In genomic region chr17:48944519-48945260, GRCh38 we compare ENCODE assay signal across 8 cellular contexts. TPM values are rescaled to one million over a fixed set of nuclear protein-coding genes. Genes with fewer than 3 reads are reported as not detected.
DNase-seq lines count a peak whose midpoint lies in the region; ATAC-seq, FAIRE-seq and TF ChIP-seq lines count a peak whose summit lies in the region.

Gene SNF8, minus strand, starts transcription at chr17:48944842. Its CDS starts 108 bp downstream, at chr17:48944734.

- H3K79me1 ChIP-seq in H1 (ENCODE audit: low read depth, low read length) (no peaks in the 10 kb centered on the region; the same call in 1 of the 2 replicates), mesenchymal stem cell (replicated peaks; ENCODE audit: low read length, poor library complexity, severe bottlenecking) (peaks cover 8% of the 10 kb centered on the region)

- POLR2A ChIA-PET in H1 (lab: Charles Lee; ENCODE audit: partially characterized antibody) = interaction anchor here (0.6 to 6.6 kb wide), 35 partner anchors 8 to 237 kb away, joined by 3 to 46 read pairs (median 5); partner anchors contain the start of genes ATP5MC1, IGF2BP1 and UBE2Z

- H2BK15ac ChIP-seq in H1 (ENCODE audit: low read length) = 0 out of 2 replicates have a peak within 1 kb of the TSS, but pooled peaks have one; percentile 75
- H2BK15ac ChIP-seq in mesenchymal stem cell (ENCODE audit: low read depth, poor library complexity, severe bottlenecking) = peak within 1 kb of the TSS; percentile 89

- no peaks in the 10 kb centered on the region for H4K20me1 ChIP-seq in H1 (replicated peaks in 1 of 2; ENCODE audit: control insufficient read depth in 1 of 2, insufficient read depth in 2 of 2, low read length in 2 of 2)

- peak; percentile 87 for DNase-seq in CMK (ENCODE audit: low read depth)
- peak; percentile 99 for DNase-seq in HTR-8/SVneo (ENCODE audit: insufficient read length, low spot score)
- DNase-seq in NOMO-1 treated with DMSO at 0.1 percent for 48 hours (lab: John Stamatoyannopoulos, UW; ENCODE audit: unreplicated experiment) = peak; percentile 83
- peak; percentile 88 to 97 (median 95) for DNase-seq in activated CD8-positive, alpha-beta memory T cell treated with anti-CD3 and anti-CD28 coated beads for 48 hours (ENCODE audit: low read depth in 2 of 3, low spot score in 2 of 3)
- DNase-seq in H1 (ENCODE audit: low read depth in 1 of 2, low spot score in 2 of 2) = peak; percentile 75 to 98
- peak; percentile 93 for DNase-seq in mesenchymal stem cell
- peak; percentile 86 for DNase-seq in stimulated activated CD8-positive, alpha-beta memory T cell treated with anti-CD3 and anti-CD28 coated beads, Interleukin-12 subunit alpha, Interleukin-12 subunit beta, amount 100 ng/mL, for 24 hours (ENCODE audit: extremely low read depth)

- peak within 1 kb of the TSS; percentile 97 for H3K4ac ChIP-seq in H1 (replicated peaks; ENCODE audit: insufficient read length, low read depth, low read length)
- peak within 1 kb of the TSS; percentile 95 for H3K4ac ChIP-seq in mesenchymal stem cell (ENCODE audit: low read depth in 1 of 2, low read length in 2 of 2)

- H3K79me2 ChIP-seq in H1 (ENCODE audit: control insufficient read depth in 1 of 2, insufficient read depth in 2 of 2, low read length in 2 of 2) = peaks cover 0 to 17% of the 10 kb centered on the region in 2 experiments; a peak in 2 of 4 replicates

- no peak within 1 kb of the TSS for H2BK20ac ChIP-seq in H1 (ENCODE audit: low read length)

- 3% methylated on average over 42 of the region's 55 CpGs; no CpG with 5 or more reads in 1 of the 2 experiments for WGBS in H1 (ENCODE audit: extremely low coverage in 1 of 2, insufficient coverage in 1 of 2, insufficient read length in 1 of 2, insufficient replicate concordance in 2 of 2, low coverage in 1 of 2, low lambda C conversion rate in 2 of 2, missing lambda C conversion rate in 1 of 2), 2 experiments
- 4% methylated on average over 55 of the region's 55 CpGs for WGBS in mesenchymal stem cell

- peak within 1 kb of the TSS; percentile 95 for H3K27ac ChIP-seq in H1 (ENCODE audit: low read depth, low read length)
- H3K27ac ChIP-seq in mesenchymal stem cell (ENCODE audit: low read length, poor library complexity, severe bottlenecking) = peak within 1 kb of the TSS; percentile 77

- H3K4me2 ChIP-seq in H1 (ENCODE audit: insufficient read depth in 1 of 2, low read depth in 2 of 2, low read length in 2 of 2) (peak within 1 kb of the TSS; percentile 58 to 85), mesenchymal stem cell (ENCODE audit: low read length, poor library complexity, severe bottlenecking) (peak within 1 kb of the TSS; percentile 74)

- H3K4me3 ChIP-seq in H1 (ENCODE audit: extremely low read depth in 1 of 4, insufficient read depth in 2 of 4, low read depth in 3 of 4, low read length in 4 of 4) (peak within 1 kb of the TSS; percentile 64 to 93 (median 88)), mesenchymal stem cell (ENCODE audit: insufficient read depth in 1 of 2, low read depth in 1 of 2, low read length in 2 of 2) (peak within 1 kb of the TSS; percentile 79 to 99)

- H3K9me3 ChIP-seq in H1 (ENCODE audit: insufficient read depth in 2 of 2, low read depth in 1 of 2, low read length in 1 of 2) (no peaks in the 10 kb centered on the region), mesenchymal stem cell (ENCODE audit: control insufficient read depth, low read length) (no peaks in the 10 kb centered on the region)

- H3K27me3 ChIP-seq in H1 (replicated peaks in 1 of 4; ENCODE audit: control insufficient read depth in 3 of 4, extremely low read depth in 1 of 4, insufficient read depth in 3 of 4, low read length in 3 of 4) (no peaks in the 10 kb centered on the region), mesenchymal stem cell (ENCODE audit: control insufficient read depth in 1 of 2, insufficient read depth in 1 of 2, low read length in 2 of 2) (no peaks in the 10 kb centered on the region)

- TF ChIP-seq POLR2A in H1 (IDR thresholded peaks at IDR 0.05; ENCODE audit: control extremely low read depth in 1 of 2, low read depth in 2 of 2, low read length in 2 of 2) = peak; percentile 84 to 98

- H4K91ac ChIP-seq in H1 (replicated peaks; ENCODE audit: insufficient read length, low read length) (peak within 1 kb of the TSS; percentile 98), mesenchymal stem cell (ENCODE audit: low read length) (peak within 1 kb of the TSS; percentile 93)

- TF ChIP-seq EP300 in H1 (IDR thresholded peaks at IDR 0.05; ENCODE audit: borderline replicate concordance in 1 of 2, low read depth in 2 of 2, low read length in 2 of 2) = peak in 1 of 2 experiments; percentile 11; a peak in 1 of 3 replicates

- H3K18ac ChIP-seq in H1 (ENCODE audit: extremely low read depth, low read length) (peak within 1 kb of the TSS; percentile 88), mesenchymal stem cell (ENCODE audit: low read depth in 1 of 2, low read length in 2 of 2) (peak within 1 kb of the TSS; percentile 81 to 91)

- H2BK12ac ChIP-seq in H1 (ENCODE audit: low read depth, low read length) (peak within 1 kb of the TSS; percentile 40; the same call in 1 of the 2 replicates), mesenchymal stem cell (ENCODE audit: low read length in 2 of 2) (no peak within 1 kb of the TSS)

- ATAC-seq in GM21360 (IDR thresholded peaks at IDR 0.05; ENCODE audit: unreplicated experiment) = peak; percentile 78

- H3K4me1 ChIP-seq in H1 (replicated peaks in 1 of 4; ENCODE audit: control insufficient read depth in 3 of 4, insufficient read depth in 4 of 4, low read length in 3 of 4) (peaks cover 3 to 7% (median 4%) of the 10 kb centered on the region in 4 experiments; a peak in 4 of 7 replicates), mesenchymal stem cell (ENCODE audit: control insufficient read depth, insufficient read depth, low read depth, low read length) (peaks cover 17% of the 10 kb centered on the region)

- H3K14ac ChIP-seq in H1 (ENCODE audit: insufficient read length) = no peak within 1 kb of the TSS
- peak within 1 kb of the TSS in 1 of 2 experiments; percentile 72 for H3K14ac ChIP-seq in mesenchymal stem cell (ENCODE audit: low read length in 2 of 2)

- peaks cover 4% of the 10 kb centered on the region; the same call in 1 of the 2 replicates for H3K23me2 ChIP-seq in H1 (ENCODE audit: low read depth, low read length)

- H3K36me3 ChIP-seq in H1 (ENCODE audit: control insufficient read depth in 2 of 4, insufficient read depth in 4 of 4, low read length in 3 of 4) (peaks cover 2 to 14% (median 9%) of the 10 kb centered on the region in 4 experiments; a peak in 6 of 8 replicates), mesenchymal stem cell (ENCODE audit: control insufficient read depth in 1 of 2, insufficient read depth in 2 of 2, low read depth in 1 of 2, low read length in 2 of 2) (peaks cover 18 to 26% of the 10 kb centered on the region in 2 experiments)

- H3K56ac ChIP-seq in H1 (replicated peaks; ENCODE audit: insufficient read length, low read depth, low read length) = peak within 1 kb of the TSS; percentile 69

- FAIRE-seq in HTR-8/SVneo (lab: Jason Lieb, UNC) (peak; percentile 98), H1 (lab: Jason Lieb, UNC) (no peak)

- peak within 1 kb of the TSS; percentile 98 for H4K8ac ChIP-seq in H1 (ENCODE audit: extremely low read depth, insufficient read depth, low read length)
- H4K8ac ChIP-seq in mesenchymal stem cell (ENCODE audit: low read length) = peak within 1 kb of the TSS; percentile 100

- peak within 1 kb of the TSS; percentile 91 to 97 (median 92) for H3K9ac ChIP-seq in H1 (replicated peaks in 1 of 4; ENCODE audit: extremely low read depth in 1 of 4, low read depth in 3 of 4, low read length in 3 of 4)
- H3K9ac ChIP-seq in mesenchymal stem cell (ENCODE audit: low read length) = peak within 1 kb of the TSS; percentile 99

- H3K23ac ChIP-seq in H1 (ENCODE audit: insufficient read length) (no peak within 1 kb of the TSS), mesenchymal stem cell (ENCODE audit: low read length in 2 of 2) (no peak within 1 kb of the TSS)

- H2AK5ac ChIP-seq in H1 (ENCODE audit: low read depth, low read length) (peak within 1 kb of the TSS; percentile 84), mesenchymal stem cell (ENCODE audit: low read length, severe bottlenecking) (no peak within 1 kb of the TSS)

- peak within 1 kb of the TSS; percentile 52; the same call in 1 of the 2 replicates for H2AFZ ChIP-seq in H1 (ENCODE audit: low read length)
- H2AFZ ChIP-seq in mesenchymal stem cell (ENCODE audit: low read depth, low read length) = peak within 1 kb of the TSS; percentile 73

- TF ChIP-seq RAD21 in H1 (IDR thresholded peaks at IDR 0.05 in 1 of 2, conservative IDR thresholded peaks at IDR 0.05 in 1 of 2; ENCODE audit: low read depth in 2 of 2, low read length in 2 of 2) = peak in 1 of 2 experiments; percentile 3; a peak in 1 of 4 replicates

- H2BK120ac ChIP-seq in H1 (replicated peaks; ENCODE audit: low read depth, low read length) (no peak within 1 kb of the TSS), mesenchymal stem cell (ENCODE audit: low read depth, low read length) (peak within 1 kb of the TSS; percentile 79)

- no peak for TF ChIP-seq CTCF in H1 (IDR thresholded peaks at IDR 0.05; ENCODE audit: control extremely low read depth in 1 of 3, insufficient read depth in 1 of 3, low read depth in 1 of 3, low read length in 3 of 3)

- peak within 1 kb of the TSS; percentile 77 for H4K5ac ChIP-seq in H1 (ENCODE audit: insufficient read length, low read depth, low read length)

- CTCF ChIA-PET in H1 (lab: Charles Lee; ENCODE audit: partially characterized antibody) = interaction anchor here (0.8 to 3.4 kb wide), 9 partner anchors 18 to 91 kb away, joined by 3 to 16 read pairs (median 3); no protein-coding TSS in a partner anchor

- peak within 1 kb of the TSS; percentile 95 for H2BK5ac ChIP-seq in H1 (ENCODE audit: low read depth, low read length)
- peak within 1 kb of the TSS; percentile 37 for H2BK5ac ChIP-seq in mesenchymal stem cell (ENCODE audit: low read depth, low read length, poor library complexity, severe bottlenecking)

TF ChIP-seq in H1, 55 proteins besides CTCF, POLR2A, EP300 and RAD21 (continues in another document):
- no peak for TF ChIP-seq ZNF274 (IDR thresholded peaks at IDR 0.05; ENCODE audit: borderline replicate concordance, extremely low read depth, low read length)
- no peak for TF ChIP-seq EZH2 (IDR thresholded peaks at IDR 0.05; ENCODE audit: low read depth, low read length, severe bottlenecking)
- TF ChIP-seq KDM5A (IDR thresholded peaks at IDR 0.05; ENCODE audit: low read length) = peak; percentile 77
- TF ChIP-seq HDAC2 (IDR thresholded peaks at IDR 0.05; ENCODE audit: borderline replicate concordance in 1 of 2, low read depth in 2 of 2, low read length in 2 of 2) = peak in 1 of 2 experiments; percentile 78; a peak in 2 of 4 replicates

RNA-seq across cellular contexts. Expression of gene SNF8, which starts in this region (rescaled TPM):
- 130 and 133 TPM in 2 replicates for total RNA-seq in H1 (2021; fragmentation: NEBNext Ultra II Directional; extraction: Animal tissue kit (Norgen Biotek cat#: 25700))
- polyA plus RNA-seq in H1 (2011; rRNA removed) = 132 and 134 TPM in 2 replicates
- polyA plus RNA-seq in H1 (2011; cell fraction: cytosol; rRNA removed) = 155 TPM
- 87.7 TPM for polyA plus RNA-seq in H1 (2011; cell fraction: nucleus; rRNA removed)
- 148 to 187 TPM (median 180 TPM) in 4 replicates for polyA plus RNA-seq in H1 (2012, experiment 1 of 2)
- polyA plus RNA-seq in H1 (2012, experiment 2 of 2) = 75.0 TPM
- 96.7 TPM for polyA plus RNA-seq in H1 (2013, experiment 1 of 2)
- polyA plus RNA-seq in H1 (2013, experiment 2 of 2) = 108 TPM
- polyA minus RNA-seq in H1 (2011; rRNA and poly(A)+ RNA removed) = 83.1 and 86.2 TPM in 2 replicates
- polyA minus RNA-seq in H1 (2011; cell fraction: cytosol; rRNA and poly(A)+ RNA removed) = 56.1 TPM
- 38.1 TPM for polyA minus RNA-seq in H1 (2011; cell fraction: nucleus; rRNA and poly(A)+ RNA removed)
- 126 TPM for polyA plus RNA-seq in mesenchymal stem cell (2013, experiment 1 of 2)
- polyA plus RNA-seq in mesenchymal stem cell (2013, experiment 2 of 2) = 126 TPM

Comparison
In these comparisons a context has a peak if more than half of its experiments do, and no peak if none do; other contexts are left out.
1. Peak in every context shown above with its lines: DNase-seq, ATAC-seq, H3K4me3 ChIP-seq and H3K27ac ChIP-seq.